ENCODE assay signal across 21 cellular contexts in the genomic region with DNA sequence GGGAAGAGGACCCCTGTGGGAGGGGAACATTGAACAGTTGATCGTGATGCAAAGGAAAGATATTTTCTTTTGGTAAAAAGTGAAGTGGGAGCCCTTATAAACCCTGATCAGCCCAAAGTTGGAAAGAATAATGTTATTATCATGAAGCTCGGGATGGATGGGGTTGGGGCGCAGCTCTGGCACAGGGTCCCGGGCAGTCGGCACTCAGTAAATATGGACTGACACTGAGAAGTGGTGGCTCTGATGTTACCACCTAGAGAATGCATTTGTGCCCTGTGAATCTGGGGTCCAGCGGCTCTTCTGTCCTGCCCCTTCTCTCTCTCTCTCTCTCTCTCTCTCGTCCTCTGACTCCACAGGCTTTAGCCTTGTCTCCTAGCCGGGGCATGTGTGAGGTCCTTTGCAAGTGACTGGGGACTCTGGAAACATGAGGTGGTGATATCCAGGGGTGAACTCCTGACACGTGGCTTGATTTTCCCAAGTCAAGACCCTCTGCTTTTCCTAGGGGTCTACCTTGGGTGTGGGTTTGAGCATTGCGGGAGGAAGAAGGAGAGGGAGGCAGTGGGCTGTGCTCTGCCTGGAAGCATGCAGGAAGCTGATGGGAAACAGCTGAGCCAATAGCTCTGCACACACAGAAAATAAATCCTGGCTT.
DNase-seq lines count a peak whose midpoint lies in the region; ATAC-seq and TF ChIP-seq lines count a peak whose summit lies in the region.
"Had no signal": no experiment of that assay in that cellular context is flagged by ENCODE, and none has a peak within 500 bp of the region (broad histone marks: within the 10 kb centered on the region; RNA-seq: fewer than 3 reads in every experiment).

No MANE protein-coding gene starts in this region.

- no peak for TF ChIP-seq POLR2A in stomach (IDR thresholded peaks at IDR 0.05)

- H3K27ac Mint-ChIP-seq in glutamatergic neuron (ENCODE audit: unreplicated experiment), result no peak overlapping the region
- no peak overlapping the region for H3K27ac Mint-ChIP-seq in neural progenitor cell
- H3K27ac Mint-ChIP-seq: CD8-positive, alpha-beta T cell; T-helper 2 cell treated with Interferon-gamma antibody and Interleukin-4, amounts not matched to agents 5 μg/mL and 100 μg/mL, for 36 hours had no signal

- in situ Hi-C loops in mammary epithelial cell (cut with MboI; ENCODE audit: low sequenced_read_pairs in 2 of 2), result no loop called here

- H3K4me2 ChIP-seq in mammary epithelial cell (ENCODE audit: insufficient read depth, low read depth, low read length) (no peak overlapping the region), neural progenitor cell (no peak overlapping the region)

- H3K9me3 ChIP-seq in stomach (no peaks in the 10 kb centered on the region), mammary epithelial cell (replicated peaks; ENCODE audit: insufficient read depth, low read length) (no peaks in the 10 kb centered on the region), neural progenitor cell (ENCODE audit: low read depth) (no peaks in the 10 kb centered on the region)
- H3K9me3 ChIP-seq: colonic mucosa, mucosa of descending colon, prostate gland had no signal

- no peak for ATAC-seq in activated CD4-positive, CD25-positive, alpha-beta regulatory T cell treated with anti-CD3 and anti-CD28 coated beads, Interleukin-2, amount 50 U/mL, for 24 hours
- ATAC-seq: CD8-positive, alpha-beta T cell; mucosa of descending colon had no signal

- H4K20me1 ChIP-seq in mammary epithelial cell (ENCODE audit: insufficient read depth, low read length), result no peaks in the 10 kb centered on the region
- no peaks in the 10 kb centered on the region for H4K20me1 ChIP-seq in neural progenitor cell (ENCODE audit: low read depth)

- H3K4me3 Mint-ChIP-seq in glutamatergic neuron (ENCODE audit: unreplicated experiment) (no peak overlapping the region), neural progenitor cell (no peak overlapping the region)
- H3K4me3 Mint-ChIP-seq: CD8-positive, alpha-beta T cell; T-helper 2 cell treated with Interferon-gamma antibody and Interleukin-4, amounts not matched to agents 5 μg/mL and 100 μg/mL, for 36 hours had no signal

- H3K27ac ChIP-seq in RWPE1 (peak overlapping the region; percentile 71), stomach (peak overlapping the region in 1 of 5 donors; percentile 66), mammary epithelial cell (ENCODE audit: insufficient read depth, low read depth, low read length) (no peak overlapping the region), neural progenitor cell (no peak overlapping the region)
- H3K27ac ChIP-seq: 22Rv1, colonic mucosa, prostate gland had no signal

- H2AFZ ChIP-seq in mammary epithelial cell (ENCODE audit: low read depth, low read length), result no peak overlapping the region
- H2AFZ ChIP-seq in neural progenitor cell (replicated peaks), result no peak overlapping the region

- H3K79me2 ChIP-seq in mammary epithelial cell (ENCODE audit: insufficient read depth, low read length), result no peaks in the 10 kb centered on the region
- no peaks in the 10 kb centered on the region for H3K79me2 ChIP-seq in neural progenitor cell (ENCODE audit: low read depth)

- no peaks in the 10 kb centered on the region for H3K27me3 ChIP-seq in stomach
- no peaks in the 10 kb centered on the region for H3K27me3 ChIP-seq in mammary epithelial cell (ENCODE audit: insufficient read depth, low read length)
- no peaks in the 10 kb centered on the region for H3K27me3 ChIP-seq in neural progenitor cell
- H3K27me3 ChIP-seq: colonic mucosa had no signal

- intact Hi-C loops in stomach (cut with DNase I; ENCODE audit: low total_unique reads) (no loop called here), mammary epithelial cell (cut with micrococcal nuclease) (no loop called here)

- no peaks in the 10 kb centered on the region for H3K36me3 ChIP-seq in stomach
- H3K36me3 ChIP-seq in mammary epithelial cell (ENCODE audit: insufficient read depth, low read length), result no peaks in the 10 kb centered on the region
- no peaks in the 10 kb centered on the region for H3K36me3 ChIP-seq in neural progenitor cell
- H3K36me3 ChIP-seq: colonic mucosa, prostate gland had no signal

- DNase-seq in activated CD4-positive, CD25-positive, alpha-beta regulatory T cell treated with anti-CD3 and anti-CD28 coated beads, Interleukin-2, amount 50 U/mL, for 72 hours, result peak; percentile 9
- DNase-seq in RWPE1 (ENCODE audit: low spot score), result no peak
- peak; percentile 5 for DNase-seq in glutamatergic neuron
- peak; percentile 15 for DNase-seq in stomach
- DNase-seq in mammary epithelial cell, result no peak
- no peak for DNase-seq in superior temporal gyrus (ENCODE audit: extremely low spot score)
- DNase-seq in neural progenitor cell (ENCODE audit: low spot score), result no peak
- DNase-seq: activated CD4-positive, alpha-beta T cell treated with anti-CD3 and anti-CD28 coated beads, Interleukin-2, amount 50 U/mL, for 4 hours; activated naive CD4-positive, alpha-beta T cell treated with Interleukin-2 at 50 U/mL for 16 hours; colonic mucosa; mucosa of descending colon; NCI-H1105; NCI-H2029; NCI-H226; NCI-H748 treated with DMSO at 0.1 percent for 48 hours; substantia nigra had no signal

- H3K9ac ChIP-seq in mammary epithelial cell (ENCODE audit: insufficient read depth, low read length) (no peak overlapping the region), neural progenitor cell (no peak overlapping the region)

- H3K36me3 Mint-ChIP-seq in glutamatergic neuron (ENCODE audit: unreplicated experiment), result no peaks in the 10 kb centered on the region
- H3K36me3 Mint-ChIP-seq in neural progenitor cell, result no peaks in the 10 kb centered on the region
- H3K36me3 Mint-ChIP-seq: CD8-positive, alpha-beta T cell had no signal

- TF ChIP-seq CTCF in RWPE1 (conservative IDR thresholded peaks at IDR 0.05; ENCODE audit: low read depth) (no peak), glutamatergic neuron (IDR thresholded peaks at IDR 0.05; ENCODE audit: partially characterized antibody, unreplicated experiment) (no peak), stomach (IDR thresholded peaks at IDR 0.05) (no peak), mammary epithelial cell (conservative IDR thresholded peaks at IDR 0.05 in 1 of 2, IDR thresholded peaks at IDR 0.05 in 1 of 2; ENCODE audit: extremely low read depth in 1 of 2, insufficient read depth in 1 of 2, low read depth in 1 of 2, low read length in 2 of 2) (no peak), neural progenitor cell (IDR thresholded peaks at IDR 0.05) (no peak)

- H3K4me1 Mint-ChIP-seq in glutamatergic neuron (ENCODE audit: low read depth, unreplicated experiment) (peaks cover 9% of the 10 kb centered on the region), neural progenitor cell (peaks cover 34% of the 10 kb centered on the region)

- CTCF ChIA-PET in RWPE1 (lab: Yijun Ruan, JAX) (interaction anchor here (0.5 to 0.6 kb wide), 2 partner anchors 50 to 193 kb away, joined by 3 read pairs; no protein-coding TSS in a partner anchor), mammary epithelial cell (lab: Charles Lee; ENCODE audit: low non-redundant PET) (no interaction called here)

- no peak for TF ChIP-seq EP300 in stomach (IDR thresholded peaks at IDR 0.05)

- 69 to 84% (median 78%) methylated on average over 10 of the region's 10 CpGs for WGBS in stomach, 5 donors
- WGBS in mammary epithelial cell (ENCODE audit: low coverage, missing lambda C conversion rate), result 98% methylated on average over 9 of the region's 10 CpGs

- H3K9me3 Mint-ChIP-seq in glutamatergic neuron (ENCODE audit: unreplicated experiment) (no peaks in the 10 kb centered on the region), neural progenitor cell (no peaks in the 10 kb centered on the region)
- H3K9me3 Mint-ChIP-seq: CD8-positive, alpha-beta T cell; T-helper 2 cell treated with Interferon-gamma antibody and Interleukin-4, amounts not matched to agents 5 μg/mL and 100 μg/mL, for 36 hours had no signal

- dilution Hi-C loops in mammary epithelial cell (cut with HindIII; ENCODE audit: low sequenced_read_pairs), result no loop called here

- H3K4me3 ChIP-seq in stomach (no peak overlapping the region), mammary epithelial cell (replicated peaks in 1 of 3; ENCODE audit: insufficient read depth in 1 of 3, low read depth in 2 of 3, low read length in 3 of 3) (no peak overlapping the region), neural progenitor cell (no peak overlapping the region)
- H3K4me3 ChIP-seq: colonic mucosa, mucosa of descending colon, prostate gland had no signal

- POLR2A ChIA-PET in RWPE1 (lab: Yijun Ruan, JAX; ENCODE audit: low non-redundant PET), result no interaction called here

- H3K4me1 ChIP-seq in stomach, result peaks cover 21 to 77% (median 35%) of the 10 kb centered on the region in 4 donors
- H3K4me1 ChIP-seq in mammary epithelial cell (ENCODE audit: insufficient read depth, low read length), result peaks cover 21% of the 10 kb centered on the region
- H3K4me1 ChIP-seq in neural progenitor cell, result peaks cover 7% of the 10 kb centered on the region
- H3K4me1 ChIP-seq: colonic mucosa, prostate gland had no signal

- H3K27me3 Mint-ChIP-seq in glutamatergic neuron (ENCODE audit: unreplicated experiment) (peaks cover 6% of the 10 kb centered on the region), neural progenitor cell (ENCODE audit: insufficient read depth, low read depth) (peaks cover 18% of the 10 kb centered on the region)

- no TSS peak for BruUV-seq in mammary epithelial cell (replicated peaks; lab: Mats Ljungman, UMichigan)

- no peaks in the 10 kb centered on the region for H3F3A ChIP-seq in neural progenitor cell (ENCODE audit: low read depth)

Comparison
In these comparisons a context has a peak if more than half of its experiments do, and no peak if none do; other contexts are left out.
1. DNase-seq: peak in activated CD4-positive, CD25-positive, alpha-beta regulatory T cell treated with anti-CD3 and anti-CD28 coated beads, Interleukin-2, amount 50 U/mL, for 72 hours (single experiment), glutamatergic neuron (single experiment) and stomach (single experiment); none in RWPE1 (single experiment), mammary epithelial cell (single experiment), superior temporal gyrus (single experiment) and neural progenitor cell (single experiment).